ENCODE assay signal across 13 cellular contexts in genomic region chr11:72002841-72003775, GRCh38. TPM values are rescaled to one million over a fixed set of nuclear protein-coding genes. Genes with fewer than 3 reads are reported as not detected.
DNase-seq lines count a peak whose midpoint lies in the region; ATAC-seq and TF ChIP-seq lines count a peak whose summit lies in the region.
"Had no signal": no experiment of that assay in that cellular context is flagged by ENCODE, and none has a peak within 500 bp of the region (broad histone marks: within the 10 kb centered on the region; RNA-seq: fewer than 3 reads in every experiment).

No MANE protein-coding gene starts in this region.

- H3K36me3 Mint-ChIP-seq in activated naive CD4-positive, alpha-beta T cell treated with anti-CD3 and anti-CD28 coated beads, Interleukin-2, amount 50 U/mL, for 72 hours, result peaks cover 0 to 28% of the 10 kb centered on the region in 2 donors
- H3K36me3 Mint-ChIP-seq in activated T-helper 17 cell treated with anti-CD3 and anti-CD28 coated beads, Interleukin-2, amount 50 U/mL, for 72 hours (ENCODE audit: low read depth), result peaks cover 79% of the 10 kb centered on the region
- H3K36me3 Mint-ChIP-seq in memory B cell (peaks cover 33% of the 10 kb centered on the region), type B pancreatic cell (peaks cover 17% of the 10 kb centered on the region)

- H3K27ac Mint-ChIP-seq in activated naive CD4-positive, alpha-beta T cell treated with anti-CD3 and anti-CD28 coated beads, Interleukin-2, amount 50 U/mL, for 72 hours, result peak overlapping the region; percentile 75 to 81
- peak overlapping the region; percentile 77 for H3K27ac Mint-ChIP-seq in activated T-helper 17 cell treated with anti-CD3 and anti-CD28 coated beads, Interleukin-2, amount 50 U/mL, for 72 hours
- H3K27ac Mint-ChIP-seq in memory B cell (peak overlapping the region; percentile 64), type B pancreatic cell (peak overlapping the region; percentile 54)

- no peak overlapping the region for H3K4me3 Mint-ChIP-seq in activated T-helper 17 cell treated with anti-CD3 and anti-CD28 coated beads, Interleukin-2, amount 50 U/mL, for 72 hours
- H3K4me3 Mint-ChIP-seq in memory B cell, result no peak overlapping the region
- no peak overlapping the region for H3K4me3 Mint-ChIP-seq in type B pancreatic cell

- H3K4me1 Mint-ChIP-seq in activated T-helper 17 cell treated with anti-CD3 and anti-CD28 coated beads, Interleukin-2, amount 50 U/mL, for 72 hours, result peaks cover 15% of the 10 kb centered on the region
- H3K4me1 Mint-ChIP-seq in memory B cell, result peaks cover 31% of the 10 kb centered on the region
- peaks cover 15% of the 10 kb centered on the region for H3K4me1 Mint-ChIP-seq in type B pancreatic cell (ENCODE audit: unreplicated experiment)

- no peaks in the 10 kb centered on the region for H3K27me3 Mint-ChIP-seq in activated T-helper 17 cell treated with anti-CD3 and anti-CD28 coated beads, Interleukin-2, amount 50 U/mL, for 72 hours
- H3K27me3 Mint-ChIP-seq in memory B cell (no peaks in the 10 kb centered on the region), type B pancreatic cell (no peaks in the 10 kb centered on the region)

- H3K9me3 Mint-ChIP-seq in activated naive CD4-positive, alpha-beta T cell treated with anti-CD3 and anti-CD28 coated beads, Interleukin-2, amount 50 U/mL, for 72 hours, result no peaks in the 10 kb centered on the region
- H3K9me3 Mint-ChIP-seq in activated T-helper 17 cell treated with anti-CD3 and anti-CD28 coated beads, Interleukin-2, amount 50 U/mL, for 72 hours, result no peaks in the 10 kb centered on the region
- H3K9me3 Mint-ChIP-seq in memory B cell (no peaks in the 10 kb centered on the region), type B pancreatic cell (no peaks in the 10 kb centered on the region)

- ATAC-seq in activated naive CD4-positive, alpha-beta T cell treated with anti-CD3 and anti-CD28 coated beads, Interleukin-2, amount 50 U/mL, for 72 hours, result peak in 1 of 2 donors; percentile 3
- peak; percentile 3 for ATAC-seq in activated T-helper 17 cell treated with anti-CD3 and anti-CD28 coated beads, Interleukin-2, amount 50 U/mL, for 72 hours (replicated peaks)
- ATAC-seq in memory B cell (ENCODE audit: low read depth) (no peak), GM18502 (IDR thresholded peaks at IDR 0.05; ENCODE audit: poor library complexity, unreplicated experiment) (no peak), HG03342 (IDR thresholded peaks at IDR 0.05; ENCODE audit: unreplicated experiment) (no peak)
- ATAC-seq: pancreas had no signal

- no peak for DNase-seq in activated naive CD4-positive, alpha-beta T cell treated with anti-CD3 and anti-CD28 coated beads, Interleukin-2, amount 50 U/mL, for 72 hours (ENCODE audit: low spot score in 2 of 2)
- no peak for DNase-seq in activated naive CD4-positive, alpha-beta T cell treated with Interleukin-2 at 50 U/mL for 16 hours
- DNase-seq in memory B cell (ENCODE audit: low spot score in 2 of 2) (no peak), type B pancreatic cell (ENCODE audit: extremely low spot score, unreplicated experiment) (no peak)
- no peak for DNase-seq in stimulated activated CD4-positive, alpha-beta T cell treated with anti-CD3 and anti-CD28 coated beads, Interleukin-15, amount 100 ng/mL, for 24 hours
- DNase-seq: activated CD4-positive, CD25-positive, alpha-beta regulatory T cell; hippocampal formation; Kasumi-1; NCI-H2081 treated with DMSO at 0.1 percent for 48 hours had no signal

- TF ChIP-seq CTCF in type B pancreatic cell (conservative IDR thresholded peaks at IDR 0.05), result no peak

RNA-seq across cellular contexts. Expression of gene IL18BP, which starts 4.4 kb away (rescaled TPM):
- 10 to 100 TPM; 12.5 to 13.8 TPM for total RNA-seq in activated naive CD4-positive, alpha-beta T cell treated with anti-CD3 and anti-CD28 coated beads, Interleukin-2, amount 50 U/mL, for 72 hours
- 10 to 100 TPM; 18.4 to 21.9 TPM for total RNA-seq in activated T-helper 17 cell treated with anti-CD3 and anti-CD28 coated beads, Interleukin-2, amount 50 U/mL, for 72 hours
- total RNA-seq in type B pancreatic cell (ENCODE audit: low replicate concordance), result 10.6 and 15.7 TPM in 2 replicates
